ENCODE assay signal across 25 cellular contexts in genomic region chr9:26228273-26228672, GRCh38.
"Had no signal": no experiment of that assay in that cellular context is flagged by ENCODE, and none has a peak within 500 bp of the region (broad histone marks: within the 10 kb centered on the region; RNA-seq: fewer than 3 reads in every experiment).

No MANE protein-coding gene starts in this region.

- H3K36me3 Mint-ChIP-seq: naive B cell; stimulated activated naive B cell treated with anti-CD40 and anti-IgM and Interleukin-4, amounts not matched to agents 10 μg/mL and 1 μg/mL and 100 μg/mL, for 72 hours had no signal

- H3K27ac ChIP-seq: epithelial cell of prostate, esophagus squamous epithelium, foreskin keratinocyte, hepatocyte, psoas muscle, spleen, testis, transverse colon had no signal

- H3K79me2 ChIP-seq: hepatocyte had no signal

- ATAC-seq: foreskin keratinocyte; left colon; left ventricle myocardium superior; psoas muscle; sciatic nerve; stimulated activated naive B cell treated with anti-CD40 and anti-IgM and Interleukin-4, amounts not matched to agents 10 μg/mL and 1 μg/mL and 100 μg/mL, for 72 hours; stimulated activated naive CD8-positive, alpha-beta T cell treated with anti-CD3 and anti-CD28 coated beads, Interleukin-15, amount 100 ng/mL, for 72 hours had no signal

- DNase-seq: cortex of kidney; effector memory CD4-positive, alpha-beta T cell; esophagus squamous epithelium; foreskin keratinocyte; head of caudate nucleus; kidney; left colon; left ventricle myocardium superior; mesendoderm; naive B cell; nephron progenitor cell; psoas muscle; spleen; stimulated activated CD4-positive, alpha-beta T cell treated with anti-CD3 and anti-CD28 coated beads, Interleukin-15, amount 100 ng/mL, for 24 hours; stimulated activated CD4-positive, alpha-beta T cell treated with anti-CD3 and anti-CD28 coated beads, Interleukin-1b, Interleukin-23, amount 100 ng/mL, for 48 hours; stimulated activated CD4-positive, alpha-beta T cell treated with anti-CD3 and anti-CD28 coated beads, Interleukin-4, amount 100 ng/mL, for 4 hours; stimulated activated naive B cell treated with anti-CD40 and anti-IgM and Interleukin-4, amounts not matched to agents 10 μg/mL and 1 μg/mL and 100 μg/mL, for 72 hours; stimulated activated naive CD8-positive, alpha-beta T cell treated with anti-CD3 and anti-CD28 coated beads, Interleukin-15, amount 100 ng/mL, for 72 hours; testis; transverse colon had no signal

- H3K4me2 ChIP-seq: hepatocyte had no signal

- H3K4me3 ChIP-seq: esophagus squamous epithelium, hepatocyte, lung, psoas muscle, spleen, testis, transverse colon had no signal

- H3K27me3 ChIP-seq: esophagus squamous epithelium, foreskin keratinocyte, spleen, testis, transverse colon had no signal

- H3K4me1 ChIP-seq: esophagus squamous epithelium, foreskin keratinocyte, psoas muscle, spleen, testis, transverse colon had no signal

- H3K4me3 Mint-ChIP-seq: naive B cell; nephron progenitor cell; stimulated activated naive B cell treated with anti-CD40 and anti-IgM and Interleukin-4, amounts not matched to agents 10 μg/mL and 1 μg/mL and 100 μg/mL, for 72 hours; stimulated activated naive CD8-positive, alpha-beta T cell treated with anti-CD3 and anti-CD28 coated beads, Interleukin-15, amount 100 ng/mL, for 72 hours had no signal

- H3K36me3 ChIP-seq: esophagus squamous epithelium, spleen, transverse colon had no signal

- H3K9me3 Mint-ChIP-seq: naive B cell; nephron progenitor cell; stimulated activated naive B cell treated with anti-CD40 and anti-IgM and Interleukin-4, amounts not matched to agents 10 μg/mL and 1 μg/mL and 100 μg/mL, for 72 hours had no signal

- H2AFZ ChIP-seq: hepatocyte had no signal

- FAIRE-seq: endometrium, kidney had no signal

- H3K27me3 Mint-ChIP-seq: naive B cell; stimulated activated naive B cell treated with anti-CD40 and anti-IgM and Interleukin-4, amounts not matched to agents 10 μg/mL and 1 μg/mL and 100 μg/mL, for 72 hours; stimulated activated naive CD8-positive, alpha-beta T cell treated with anti-CD3 and anti-CD28 coated beads, Interleukin-15, amount 100 ng/mL, for 72 hours had no signal

- H3K4me1 Mint-ChIP-seq: naive B cell; nephron progenitor cell; stimulated activated naive B cell treated with anti-CD40 and anti-IgM and Interleukin-4, amounts not matched to agents 10 μg/mL and 1 μg/mL and 100 μg/mL, for 72 hours; stimulated activated naive CD8-positive, alpha-beta T cell treated with anti-CD3 and anti-CD28 coated beads, Interleukin-15, amount 100 ng/mL, for 72 hours had no signal

- H3K9me3 ChIP-seq: esophagus squamous epithelium, psoas muscle, spleen, testis, transverse colon had no signal

- H3K27ac Mint-ChIP-seq: naive B cell; nephron progenitor cell; stimulated activated naive B cell treated with anti-CD40 and anti-IgM and Interleukin-4, amounts not matched to agents 10 μg/mL and 1 μg/mL and 100 μg/mL, for 72 hours; stimulated activated naive CD8-positive, alpha-beta T cell treated with anti-CD3 and anti-CD28 coated beads, Interleukin-15, amount 100 ng/mL, for 72 hours had no signal
